2 cellular contexts compared by ENCODE assay signal in genomic region chr9:100498592-100498991, GRCh38.
A peak's percentile ranks its signal among the peaks of the same experiment; 100 is the strongest.
TF ChIP-seq lines count a peak whose summit lies in the region.

No MANE protein-coding gene starts in this region.

TF ChIP-seq in GM23338, 12 proteins besides CTCF, POLR2A, EP300 and RAD21:
- no peak for TF ChIP-seq STAT1 (IDR thresholded peaks at IDR 0.05; ENCODE audit: unreplicated experiment)
- TF ChIP-seq JUNB (IDR thresholded peaks at IDR 0.05; ENCODE audit: unreplicated experiment): no peak
- no peak for TF ChIP-seq POLR2AphosphoS5 (IDR thresholded peaks at IDR 0.05; ENCODE audit: low read depth)
- no peak for TF ChIP-seq EZH2 (IDR thresholded peaks at IDR 0.05; ENCODE audit: low read depth, unreplicated experiment)
- no peak for TF ChIP-seq ZNF114 (CRISPR knock-in tag; IDR thresholded peaks at IDR 0.05)
- no peak for TF ChIP-seq CREB1 (CRISPR knock-in tag; IDR thresholded peaks at IDR 0.05; ENCODE audit: low read depth)
- TF ChIP-seq REST (IDR thresholded peaks at IDR 0.05; ENCODE audit: unreplicated experiment): no peak
- TF ChIP-seq NANOG (IDR thresholded peaks at IDR 0.05; ENCODE audit: borderline replicate concordance): no peak
- TF ChIP-seq ETS1 (IDR thresholded peaks at IDR 0.05): no peak
- no peak for TF ChIP-seq ZNF331 (CRISPR knock-in tag; IDR thresholded peaks at IDR 0.05; ENCODE audit: low read depth)
- TF ChIP-seq EZH2phosphoT487 (IDR thresholded peaks at IDR 0.05; ENCODE audit: unreplicated experiment): no peak

TF ChIP-seq in H1, 55 proteins besides CTCF, POLR2A, EP300 and RAD21:
- TF ChIP-seq CTBP2 (IDR thresholded peaks at IDR 0.05; ENCODE audit: borderline replicate concordance, insufficient read depth, insufficient read length, low read length): no peak
- TF ChIP-seq MAFK (IDR thresholded peaks at IDR 0.05; ENCODE audit: low read depth, low read length): peak; percentile 39; the same call in 1 of the 2 replicates
